In the genomic region with DNA sequence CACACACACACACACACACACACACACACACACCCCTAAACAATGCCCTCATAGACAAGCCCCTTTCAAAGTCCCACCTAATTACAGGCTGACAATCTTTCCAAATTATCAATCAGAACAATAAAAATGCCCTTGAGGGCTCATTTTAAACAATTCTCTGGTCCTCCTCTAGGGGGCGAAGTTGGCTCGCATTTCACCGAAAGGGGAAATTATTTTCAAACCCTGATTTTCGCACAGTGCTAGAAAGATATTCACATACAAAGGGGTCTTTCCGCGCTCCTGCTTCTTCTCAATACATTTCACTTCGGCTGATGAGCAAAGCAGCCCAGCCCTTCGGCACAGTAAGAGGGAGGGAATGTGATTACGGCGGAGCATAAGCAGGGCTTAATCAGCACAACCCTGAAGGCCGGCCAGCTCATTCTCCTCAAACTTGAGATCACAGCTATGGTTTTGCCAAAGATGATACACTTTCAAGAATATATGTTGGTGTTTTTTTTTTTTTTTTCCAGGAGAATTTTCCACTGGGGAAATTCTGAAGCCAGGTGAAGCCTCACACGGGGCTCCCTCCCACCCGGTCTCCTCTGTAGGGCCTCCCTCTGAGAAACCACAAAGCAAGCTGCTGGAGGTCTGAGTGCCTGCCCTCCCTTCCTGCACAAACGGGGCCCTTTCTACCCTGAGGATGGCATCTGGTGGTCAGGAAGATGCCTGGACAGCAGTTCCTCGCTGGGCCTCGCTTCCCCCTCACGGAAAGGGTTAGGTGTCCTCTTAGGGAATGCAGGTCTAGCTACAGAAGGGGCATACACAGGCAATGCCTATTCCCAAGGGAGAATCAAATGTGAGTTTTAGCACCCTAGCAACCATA, we compare ENCODE assay signal across 8 cellular contexts.
DNase-seq lines count a peak whose midpoint lies in the region; ATAC-seq and TF ChIP-seq lines count a peak whose summit lies in the region.

No MANE protein-coding gene starts in this region.

- H3K36me3 ChIP-seq in neuron (ENCODE audit: insufficient read depth, low read length), result no peaks in the 10 kb centered on the region

- H3K27me3 ChIP-seq in neuron (ENCODE audit: insufficient read depth, low read length), result no peaks in the 10 kb centered on the region

- peak overlapping the region; percentile 19; the same call in 1 of the 2 replicates for H3K4me3 ChIP-seq in HFF-Myc (replicated peaks; ENCODE audit: low read depth, low read length)
- peak overlapping the region; percentile 6 to 37 for H3K4me3 ChIP-seq in foreskin fibroblast (ENCODE audit: low read depth in 1 of 2, low read length in 2 of 2)
- peak overlapping the region; percentile 42 for H3K4me3 ChIP-seq in neuron (ENCODE audit: low read length)

- peaks cover 8% of the 10 kb centered on the region for H3K4me1 ChIP-seq in neuron (ENCODE audit: insufficient read depth, low read length)

- H3K9me3 ChIP-seq in neuron (ENCODE audit: low read length), result no peaks in the 10 kb centered on the region

- TF ChIP-seq CTCF in HFF-Myc (IDR thresholded peaks at IDR 0.05; ENCODE audit: low read depth, low read length, missing control alignments) (peak; percentile 69), foreskin fibroblast (IDR thresholded peaks at IDR 0.05; ENCODE audit: low read depth, low read length) (peak; percentile 64)

- DNase-seq in ELR (ENCODE audit: low read depth) (peak; percentile 95), HFF-Myc (ENCODE audit: extremely low read depth, low read depth) (no peak), NCI-H748 (lab: John Stamatoyannopoulos, UW; ENCODE audit: unreplicated experiment) (peak; percentile 81), activated T-cell treated with anti-CD3 and anti-CD28 coated beads for 48 hours (ENCODE audit: low read depth) (peak; percentile 13), foreskin fibroblast (peak; percentile 91 to 96), OCI-M2 (lab: John Stamatoyannopoulos, UW; ENCODE audit: unreplicated experiment) (no peak)

- ATAC-seq in HG03571 (IDR thresholded peaks at IDR 0.05; ENCODE audit: unreplicated experiment), result no peak

- peak overlapping the region; percentile 55 for H2AFZ ChIP-seq in neuron (ENCODE audit: low read depth, low read length)

Comparison
In these comparisons a context has a peak if more than half of its experiments do, and no peak if none do; other contexts are left out.
1. DNase-seq: peak in ELR (single experiment), NCI-H748 (single experiment), activated T-cell treated with anti-CD3 and anti-CD28 coated beads for 48 hours (single experiment) and foreskin fibroblast (2 of 2); none in HFF-Myc (single experiment) and OCI-M2 (single experiment).
2. Peak in every context shown above with its lines, with median percentiles within 50 percentile points of each other: H3K4me3 ChIP-seq.